Comparison of ENCODE assay signal across 8 cellular contexts in the genomic region with DNA sequence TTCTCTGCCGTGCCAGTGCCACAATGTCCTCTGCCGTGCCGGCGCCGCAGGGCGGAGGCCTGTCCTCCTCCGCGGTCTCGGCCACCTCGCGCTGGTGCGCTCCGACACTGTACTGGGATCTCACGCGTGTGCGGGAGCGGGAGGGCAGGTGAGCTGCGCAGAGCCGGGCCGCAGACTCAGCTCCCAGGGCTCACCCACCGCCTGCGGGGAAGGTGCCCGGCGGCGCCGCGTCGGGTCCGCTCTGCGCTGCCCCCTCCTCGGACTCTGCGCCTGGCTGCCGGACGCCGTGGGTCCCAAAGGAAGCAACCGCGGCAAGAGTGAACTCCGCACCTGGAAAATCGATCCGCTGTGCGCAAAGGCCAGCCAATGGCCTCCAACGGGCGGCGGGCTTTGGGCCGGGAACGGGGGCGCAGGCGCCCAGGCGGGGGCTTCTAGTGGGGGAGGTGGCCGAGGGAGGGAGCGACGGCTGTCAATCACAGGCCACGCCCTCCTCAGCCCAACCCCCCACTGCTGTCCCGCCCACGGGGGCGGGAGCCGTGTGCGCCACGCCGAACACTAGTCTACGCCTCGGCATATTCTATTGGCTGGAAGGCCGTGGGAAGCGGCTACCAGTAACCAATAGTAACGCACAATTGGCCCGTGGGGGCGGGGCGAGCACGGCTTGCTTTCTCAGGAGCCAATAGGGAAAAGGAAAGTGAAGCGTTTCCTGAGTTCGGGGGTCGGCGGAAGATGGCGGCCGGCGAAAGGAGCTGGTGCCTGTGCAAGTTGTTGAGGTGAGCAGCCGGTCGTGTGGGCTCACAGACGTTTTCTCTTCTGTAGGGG.
DNase-seq lines count a peak whose midpoint lies in the region; ATAC-seq and TF ChIP-seq lines count a peak whose summit lies in the region.

A gene with protein sequence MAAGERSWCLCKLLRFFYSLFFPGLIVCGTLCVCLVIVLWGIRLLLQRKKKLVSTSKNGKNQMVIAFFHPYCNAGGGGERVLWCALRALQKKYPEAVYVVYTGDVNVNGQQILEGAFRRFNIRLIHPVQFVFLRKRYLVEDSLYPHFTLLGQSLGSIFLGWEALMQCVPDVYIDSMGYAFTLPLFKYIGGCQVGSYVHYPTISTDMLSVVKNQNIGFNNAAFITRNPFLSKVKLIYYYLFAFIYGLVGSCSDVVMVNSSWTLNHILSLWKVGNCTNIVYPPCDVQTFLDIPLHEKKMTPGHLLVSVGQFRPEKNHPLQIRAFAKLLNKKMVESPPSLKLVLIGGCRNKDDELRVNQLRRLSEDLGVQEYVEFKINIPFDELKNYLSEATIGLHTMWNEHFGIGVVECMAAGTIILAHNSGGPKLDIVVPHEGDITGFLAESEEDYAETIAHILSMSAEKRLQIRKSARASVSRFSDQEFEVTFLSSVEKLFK (plus strand): TSS at position 709 of the 822 bp plus-strand sequence. CDS start 21 bp downstream, at position 730.

- DNase-seq in AML-193 (lab: John Stamatoyannopoulos, UW) (peak; percentile 98), NCI-H510A treated with DMSO at 0.1 percent for 48 hours (lab: John Stamatoyannopoulos, UW) (peak; percentile 88), choroid plexus epithelial cell (ENCODE audit: low read depth) (peak; percentile 98), kidney tubule cell (ENCODE audit: low spot score) (peak; percentile 99)
- peak; percentile 100 for DNase-seq in activated CD4-positive, alpha-beta T cell treated with anti-CD3 and anti-CD28 coated beads for 24 hours (ENCODE audit: low read depth in 2 of 2)
- peak; percentile 99 for DNase-seq in stimulated activated CD4-positive, alpha-beta T cell treated with anti-CD3 and anti-CD28 coated beads, Interleukin-1b, Interleukin-23, amount 100 ng/mL, for 24 hours (ENCODE audit: low read depth in 4 of 4, low spot score in 1 of 4)

- ATAC-seq in HG03439 (IDR thresholded peaks at IDR 0.05; ENCODE audit: unreplicated experiment): peak; percentile 99

- TF ChIP-seq POLR2A in GM19193 (IDR thresholded peaks at IDR 0.05; ENCODE audit: extremely low read depth, insufficient read depth, insufficient read length): peak; percentile 90

- peak within 1 kb of the TSS; percentile 97 for H3K4me3 ChIP-seq in choroid plexus epithelial cell (ENCODE audit: low read depth, low read length)

- no peak for TF ChIP-seq CTCF in choroid plexus epithelial cell (conservative IDR thresholded peaks at IDR 0.05; ENCODE audit: low read depth, low read length)

Comparison
In these comparisons a context has a peak if more than half of its experiments do, and no peak if none do; other contexts are left out.
1. Peak in every context shown above with its lines: DNase-seq, ATAC-seq and H3K4me3 ChIP-seq.